In the genomic region with DNA sequence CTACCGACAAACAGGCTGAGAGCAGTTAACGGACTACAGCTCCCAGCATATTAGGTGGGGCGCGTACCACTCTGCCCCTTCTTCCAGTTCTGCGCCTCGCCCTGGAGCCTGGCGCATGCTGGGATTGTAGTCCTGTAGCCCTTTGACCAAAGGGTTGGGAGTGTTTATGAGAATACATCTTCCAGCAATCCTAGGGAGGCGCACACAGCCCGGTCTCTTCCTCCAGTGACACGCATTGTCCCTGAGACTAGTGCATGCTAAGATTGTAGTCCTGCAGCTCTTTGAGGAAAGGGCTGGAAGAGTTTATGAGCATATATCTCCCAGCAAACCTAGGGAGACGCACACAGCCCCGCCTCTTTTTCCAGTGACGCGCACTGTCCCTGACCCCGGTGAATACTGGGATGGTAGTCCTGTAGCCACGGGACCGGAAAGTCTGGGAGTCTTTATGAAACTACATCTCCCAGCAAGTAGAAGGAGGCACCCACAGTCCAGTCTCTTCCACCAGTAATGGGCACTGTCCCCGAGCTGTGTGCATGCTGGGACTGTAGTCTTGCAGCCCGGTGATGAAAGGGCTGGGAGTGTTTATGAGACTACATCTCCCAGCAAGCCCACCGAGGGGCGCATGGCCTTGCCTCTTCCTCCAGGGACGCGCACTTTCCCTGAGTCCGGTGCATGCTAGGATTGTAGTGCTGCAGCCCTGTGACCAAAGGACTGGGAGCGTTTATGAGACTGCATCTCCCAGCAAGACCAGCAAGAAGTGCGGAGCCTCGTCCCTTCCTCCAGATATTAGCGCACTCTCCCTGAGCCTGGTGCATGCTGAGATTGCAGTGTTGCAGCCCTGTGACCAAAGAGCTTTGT, we compare ENCODE assay signal across 8 cellular contexts.
DNase-seq lines count a peak whose midpoint lies in the region; ATAC-seq and TF ChIP-seq lines count a peak whose summit lies in the region.
"Not testable (repeated sequence)": the region's sequence is repeated elsewhere in the genome, so short reads cannot be mapped to it uniquely, and the experiment has no call there.

No MANE protein-coding gene starts in this region.

- H3K4me2 ChIP-seq in Karpas-422 (ENCODE audit: low read depth, low read length, poor library complexity, severe bottlenecking); OCI-LY1 (ENCODE audit: low read length): not testable (repeated sequence)

- not testable (repeated sequence) for H3K79me2 ChIP-seq in Karpas-422 (ENCODE audit: low read length); OCI-LY1 (ENCODE audit: insufficient read depth, low read length)

- not testable (repeated sequence) for H3K27ac ChIP-seq in Karpas-422 (ENCODE audit: low read length); OCI-LY1 (ENCODE audit: low read depth, low read length, poor library complexity, severe bottlenecking); left lung

- H3K9me2 ChIP-seq in Karpas-422 (replicated peaks; ENCODE audit: insufficient read depth, low read length); OCI-LY1 (ENCODE audit: low read depth, low read length): not testable (repeated sequence)

- not testable (repeated sequence) for H3F3A ChIP-seq in OCI-LY1 (ENCODE audit: insufficient read depth, low read length)

- H3K36me3 ChIP-seq in BJ (ENCODE audit: control insufficient read depth, insufficient read depth, low read length); Karpas-422 (ENCODE audit: insufficient read depth, low read length); OCI-LY1 (ENCODE audit: insufficient read depth, low read length); left lung: not testable (repeated sequence)

- H3K4me1 ChIP-seq in Karpas-422 (ENCODE audit: low read length); OCI-LY1 (ENCODE audit: insufficient read depth, low read length, severe bottlenecking); left lung: not testable (repeated sequence)

- peak; percentile 49 for ATAC-seq in GM19351 (IDR thresholded peaks at IDR 0.05; ENCODE audit: unreplicated experiment)
- ATAC-seq in left lung = peak; percentile 99

- H2AFZ ChIP-seq in Karpas-422 (ENCODE audit: low read length); OCI-LY1 (ENCODE audit: low read length): not testable (repeated sequence)

- H4K20me1 ChIP-seq in Karpas-422 (ENCODE audit: insufficient read depth, low read depth, low read length); OCI-LY1 (ENCODE audit: insufficient read depth, low read length): not testable (repeated sequence)

- H3K4me3 ChIP-seq in BJ (ENCODE audit: low read depth, low read length) (peak overlapping the region; percentile 24), OCI-LY1 (ENCODE audit: low read depth, low read length, poor library complexity, severe bottlenecking) (peak overlapping the region; percentile 41)
- not testable (repeated sequence) for H3K4me3 ChIP-seq in Karpas-422 (ENCODE audit: low read length); left lung

- POLR2A ChIA-PET in BJ (lab: Charles Lee) = not testable (repeated sequence)

- not testable (repeated sequence) for H3K9ac ChIP-seq in Karpas-422 (ENCODE audit: low read length); OCI-LY1 (ENCODE audit: low read length)

- DNase-seq in BJ (ENCODE audit: low read depth) (peak; percentile 38), Karpas-422 (peak; percentile 42), dermis microvascular lymphatic vessel endothelial cell (ENCODE audit: low read depth in 2 of 2) (peak; percentile 16 to 75), left lung (peak; percentile 65 to 70)
- peak; percentile 65 for DNase-seq in activated CD8-positive, alpha-beta memory T cell treated with anti-CD3 and anti-CD28 coated beads for 24 hours
- DNase-seq in stimulated activated CD4-positive, alpha-beta T cell treated with anti-CD3 and anti-CD28 coated beads, Interleukin-12 subunit alpha, Interleukin-12 subunit beta, amount 100 ng/mL, for 24 hours (ENCODE audit: low read depth in 2 of 2) = peak; percentile 25 to 34

- H3K9me3 ChIP-seq in Karpas-422 (ENCODE audit: low read length); OCI-LY1 (ENCODE audit: low read length): not testable (repeated sequence)
- H3K9me3 ChIP-seq in left lung = peaks cover 0 to 10% of the 10 kb centered on the region in 2 donors

- TF ChIP-seq CTCF in BJ (IDR thresholded peaks at IDR 0.05; ENCODE audit: insufficient read depth, low read depth, low read length); OCI-LY1 (IDR thresholded peaks at IDR 0.05; ENCODE audit: low read length); left lung (IDR thresholded peaks at IDR 0.05): not testable (repeated sequence)

- H3K27me3 ChIP-seq in BJ (ENCODE audit: control insufficient read depth, insufficient read depth, low read length); Karpas-422 (ENCODE audit: low read length); OCI-LY1 (ENCODE audit: insufficient read depth, low read length): not testable (repeated sequence)
- peaks cover 0 to 29% of the 10 kb centered on the region in 2 donors for H3K27me3 ChIP-seq in left lung

- CTCF ChIA-PET in BJ (lab: Yijun Ruan, JAX) = not testable (repeated sequence)

- intact Hi-C loops in left lung (cut with DNase I) = loop anchor here in 1 of 2 donors (5.0 kb wide), 1 partner anchor 92 kb away; no protein-coding TSS in a partner anchor
